ENCODE assay signal across 1 cellular context in the genomic region with DNA sequence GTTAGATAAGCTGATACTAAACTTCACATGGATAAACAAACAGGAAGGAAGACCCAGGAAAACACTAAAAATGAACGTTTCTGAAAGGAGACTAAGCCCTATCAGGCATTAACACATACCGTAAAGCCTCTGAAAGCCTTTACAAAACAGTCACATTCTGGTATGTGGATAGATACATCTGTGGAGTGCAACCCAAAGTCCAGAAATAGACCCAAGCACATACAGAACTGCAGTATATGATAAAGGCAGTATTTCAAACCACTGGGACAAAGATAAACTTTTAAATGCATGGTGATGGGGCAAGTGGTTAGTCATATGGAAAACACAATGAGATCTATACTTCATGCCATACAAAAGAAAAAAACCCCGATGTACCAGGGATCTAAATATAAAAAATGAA.
TF ChIP-seq lines count a peak whose summit lies in the region.

No MANE protein-coding gene starts in this region.

TF ChIP-seq in A549, 52 proteins besides CTCF, POLR2A, EP300 and RAD21 (continued from another document):
- TF ChIP-seq MAZ (IDR thresholded peaks at IDR 0.05; ENCODE audit: borderline replicate concordance, low read depth, low read length) (no peak), NR3C1 (IDR thresholded peaks at IDR 0.05) (no peak), E2F6 (IDR thresholded peaks at IDR 0.05; ENCODE audit: borderline replicate concordance, low read depth) (no peak), HEYL (CRISPR knock-in tag; IDR thresholded peaks at IDR 0.05) (no peak), HOXB5 (CRISPR knock-in tag; IDR thresholded peaks at IDR 0.05) (no peak), PBX3 (IDR thresholded peaks at IDR 0.05) (no peak), MAX (IDR thresholded peaks at IDR 0.05) (no peak), GATA3 (IDR thresholded peaks at IDR 0.05; ENCODE audit: borderline replicate concordance) (no peak), MAFK (IDR thresholded peaks at IDR 0.05; ENCODE audit: partially characterized antibody) (no peak), RCOR1 (IDR thresholded peaks at IDR 0.05; ENCODE audit: low read depth, low read length) (no peak), FOSB (CRISPR knock-in tag; IDR thresholded peaks at IDR 0.05) (no peak), PHF8 (IDR thresholded peaks at IDR 0.05; ENCODE audit: borderline replicate concordance, low read depth) (no peak), FOSL2 (IDR thresholded peaks at IDR 0.05) (no peak), FOSL2 (CRISPR knock-in tag; IDR thresholded peaks at IDR 0.05) (no peak)
- TF ChIP-seq, protein P1, sequence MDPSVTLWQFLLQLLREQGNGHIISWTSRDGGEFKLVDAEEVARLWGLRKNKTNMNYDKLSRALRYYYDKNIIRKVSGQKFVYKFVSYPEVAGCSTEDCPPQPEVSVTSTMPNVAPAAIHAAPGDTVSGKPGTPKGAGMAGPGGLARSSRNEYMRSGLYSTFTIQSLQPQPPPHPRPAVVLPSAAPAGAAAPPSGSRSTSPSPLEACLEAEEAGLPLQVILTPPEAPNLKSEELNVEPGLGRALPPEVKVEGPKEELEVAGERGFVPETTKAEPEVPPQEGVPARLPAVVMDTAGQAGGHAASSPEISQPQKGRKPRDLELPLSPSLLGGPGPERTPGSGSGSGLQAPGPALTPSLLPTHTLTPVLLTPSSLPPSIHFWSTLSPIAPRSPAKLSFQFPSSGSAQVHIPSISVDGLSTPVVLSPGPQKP (IDR thresholded peaks at IDR 0.05; ENCODE audit: low read depth, low read length): no peak
- TF ChIP-seq, protein P2, sequence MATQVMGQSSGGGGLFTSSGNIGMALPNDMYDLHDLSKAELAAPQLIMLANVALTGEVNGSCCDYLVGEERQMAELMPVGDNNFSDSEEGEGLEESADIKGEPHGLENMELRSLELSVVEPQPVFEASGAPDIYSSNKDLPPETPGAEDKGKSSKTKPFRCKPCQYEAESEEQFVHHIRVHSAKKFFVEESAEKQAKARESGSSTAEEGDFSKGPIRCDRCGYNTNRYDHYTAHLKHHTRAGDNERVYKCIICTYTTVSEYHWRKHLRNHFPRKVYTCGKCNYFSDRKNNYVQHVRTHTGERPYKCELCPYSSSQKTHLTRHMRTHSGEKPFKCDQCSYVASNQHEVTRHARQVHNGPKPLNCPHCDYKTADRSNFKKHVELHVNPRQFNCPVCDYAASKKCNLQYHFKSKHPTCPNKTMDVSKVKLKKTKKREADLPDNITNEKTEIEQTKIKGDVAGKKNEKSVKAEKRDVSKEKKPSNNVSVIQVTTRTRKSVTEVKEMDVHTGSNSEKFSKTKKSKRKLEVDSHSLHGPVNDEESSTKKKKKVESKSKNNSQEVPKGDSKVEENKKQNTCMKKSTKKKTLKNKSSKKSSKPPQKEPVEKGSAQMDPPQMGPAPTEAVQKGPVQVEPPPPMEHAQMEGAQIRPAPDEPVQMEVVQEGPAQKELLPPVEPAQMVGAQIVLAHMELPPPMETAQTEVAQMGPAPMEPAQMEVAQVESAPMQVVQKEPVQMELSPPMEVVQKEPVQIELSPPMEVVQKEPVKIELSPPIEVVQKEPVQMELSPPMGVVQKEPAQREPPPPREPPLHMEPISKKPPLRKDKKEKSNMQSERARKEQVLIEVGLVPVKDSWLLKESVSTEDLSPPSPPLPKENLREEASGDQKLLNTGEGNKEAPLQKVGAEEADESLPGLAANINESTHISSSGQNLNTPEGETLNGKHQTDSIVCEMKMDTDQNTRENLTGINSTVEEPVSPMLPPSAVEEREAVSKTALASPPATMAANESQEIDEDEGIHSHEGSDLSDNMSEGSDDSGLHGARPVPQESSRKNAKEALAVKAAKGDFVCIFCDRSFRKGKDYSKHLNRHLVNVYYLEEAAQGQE (IDR thresholded peaks at IDR 0.05): no peak
TF ChIP-seq in A549: peak in this region for 0.
